Comparison of ENCODE assay signal across 31 cellular contexts in the genomic region with DNA sequence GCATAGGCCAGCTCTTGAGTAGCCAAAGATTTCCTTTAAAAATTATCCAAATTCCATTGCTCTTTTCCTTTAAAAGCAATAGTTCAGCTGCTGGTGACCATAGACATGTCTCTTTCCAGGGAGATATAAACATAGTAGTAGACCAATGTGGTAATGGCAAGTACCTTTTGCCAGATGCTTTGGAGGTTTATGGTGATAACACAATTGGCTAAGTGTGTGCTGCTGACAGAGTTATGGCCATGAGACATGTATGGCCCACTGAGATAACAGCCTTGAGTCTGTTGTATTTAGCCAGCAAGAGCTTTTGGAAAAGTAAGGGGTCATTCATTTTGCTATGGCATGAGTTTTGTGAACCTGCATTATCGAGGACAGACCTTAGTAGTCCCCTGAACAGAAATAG.
"Had no signal": no experiment of that assay in that cellular context is flagged by ENCODE, and none has a peak within 500 bp of the region (broad histone marks: within the 10 kb centered on the region; RNA-seq: fewer than 3 reads in every experiment).

No MANE protein-coding gene starts in this region.

- H3K27ac ChIP-seq: brain microvascular endothelial cell, coronary artery, dorsolateral prefrontal cortex, esophagus muscularis mucosa, gastroesophageal sphincter, VCaP had no signal

- H3K4me3 ChIP-seq: coronary artery, dorsolateral prefrontal cortex, esophagus muscularis mucosa, gastroesophageal sphincter had no signal

- H3K36me3 ChIP-seq: brain microvascular endothelial cell, esophagus muscularis mucosa, gastroesophageal sphincter had no signal

- H3K4me1 ChIP-seq: esophagus muscularis mucosa, gastroesophageal sphincter had no signal

- H3K27me3 ChIP-seq: brain microvascular endothelial cell, dorsolateral prefrontal cortex, esophagus muscularis mucosa, gastroesophageal sphincter had no signal

- H3K9me3 ChIP-seq: esophagus muscularis mucosa, gastroesophageal sphincter had no signal

- FAIRE-seq: astrocyte, bronchial epithelial cell, TTC549 had no signal

- ATAC-seq: activated naive CD4-positive, alpha-beta T cell treated with anti-CD3 and anti-CD28 coated beads, Interleukin-2, amount 50 U/mL, for 72 hours; activated T-cell treated with anti-CD3 and anti-CD28 coated beads, Interleukin-2, amount 50 U/mL, for 72 hours; gastroesophageal sphincter; T-helper 17 cell; WTC11 had no signal

- DNase-seq: activated CD4-positive, alpha-beta memory T cell treated with anti-CD3 and anti-CD28 coated beads, Interleukin-2, amount 10 ng/mL, durations not matched to agents 7 days and 5 days; activated CD4-positive, alpha-beta T cell treated with anti-CD3 and anti-CD28 coated beads for 1 hour; activated CD4-positive, alpha-beta T cell treated with anti-CD3 and anti-CD28 coated beads for 4 hours; activated CD4-positive, alpha-beta T cell treated with anti-CD3 and anti-CD28 coated beads, Interleukin-2, amount 10 ng/mL, durations not matched to agents 7 days and 5 days; activated CD4-positive, alpha-beta T cell treated with anti-CD3 and anti-CD28 coated beads, Interleukin-2, amount 50 U/mL, for 4 hours; activated CD8-positive, alpha-beta memory T cell treated with anti-CD3 and anti-CD28 coated beads, Interleukin-2, amount 50 U/mL, for 48 hours; activated gamma-delta T cell; activated naive CD4-positive, alpha-beta T cell; activated naive CD4-positive, alpha-beta T cell treated with anti-CD3 and anti-CD28 coated beads, Interleukin-2, amount 10 ng/mL, durations not matched to agents 7 days and 5 days; activated naive CD8-positive, alpha-beta T cell treated with anti-CD3 and anti-CD28 coated beads, Interleukin-2, amount 10 ng/mL, durations not matched to agents 7 days and 5 days; activated T-cell treated with anti-CD3 and anti-CD28 coated beads for 4 hours; activated T-cell treated with anti-CD3 and anti-CD28 coated beads, Interleukin-2, amount 50 U/mL, for 24 hours; activated T-cell treated with anti-CD3 and anti-CD28 coated beads, Interleukin-2, amount 50 U/mL, for 72 hours; brain microvascular endothelial cell; dorsolateral prefrontal cortex; effector memory CD4-positive, alpha-beta T cell; endodermal cell; erythroblast; foreskin melanocyte; T-helper 1 cell; T-helper 17 cell; T1000 had no signal
